15 cellular contexts compared by ENCODE assay signal in genomic region chr6:36959555-36960250, GRCh38. TPM values are rescaled to one million over a fixed set of nuclear protein-coding genes. Genes with fewer than 3 reads are reported as not detected.
"Had no signal": no experiment of that assay in that cellular context is flagged by ENCODE, and none has a peak within 500 bp of the region (broad histone marks: within the 10 kb centered on the region; RNA-seq: fewer than 3 reads in every experiment).

No MANE protein-coding gene starts in this region.

- H3K27ac Mint-ChIP-seq: activated CD8-positive, alpha-beta T cell treated with anti-CD3 and anti-CD28 coated beads, Interleukin-2, amount 10 ng/mL, durations not matched to agents 7 days and 5 days; activated naive CD4-positive, alpha-beta T cell treated with anti-CD3 and anti-CD28 coated beads, Interleukin-2, amount 50 U/mL, for 24 hours; activated T-helper 2 cell treated with anti-CD3 and anti-CD28 coated beads, Interferon-gamma antibody, Interleukin-2, Interleukin-4, amounts not matched to agents 10 μg/mL and 5 μg/mL and 100 μg/mL, durations not matched to agents 14 hours and 24 hours and 36 hours; endodermal cell; nephron progenitor cell; stimulated activated naive CD8-positive, alpha-beta T cell treated with anti-CD3 and anti-CD28 coated beads, Interleukin-15, Interleukin-2, amounts not matched to agents 100 ng/mL and 50 ng/mL, for 24 hours had no signal

- H3K9me3 ChIP-seq: pancreas had no signal

- DNase-seq: activated CD4-positive, alpha-beta T cell treated with anti-CD3 and anti-CD28 coated beads for 48 hours; activated CD8-positive, alpha-beta T cell treated with anti-CD3 and anti-CD28 coated beads, Interleukin-2, amount 10 ng/mL, durations not matched to agents 7 days and 5 days; amygdala; nephron progenitor cell; stimulated activated CD4-positive, alpha-beta T cell treated with anti-CD3 and anti-CD28 coated beads, Interleukin-2, amount 100 ng/mL, for 48 hours; T1000 had no signal

- H3K36me3 Mint-ChIP-seq: activated naive CD4-positive, alpha-beta T cell treated with anti-CD3 and anti-CD28 coated beads, Interleukin-2, amount 50 U/mL, for 24 hours; brain had no signal

- H3K36me3 ChIP-seq: pancreas had no signal

- ATAC-seq: activated CD8-positive, alpha-beta T cell treated with anti-CD3 and anti-CD28 coated beads, Interleukin-2, amount 10 ng/mL, durations not matched to agents 7 days and 5 days; esophagus mucosa had no signal

- H3K27me3 ChIP-seq: pancreas had no signal

- H3K27me3 Mint-ChIP-seq: activated naive CD4-positive, alpha-beta T cell treated with anti-CD3 and anti-CD28 coated beads, Interleukin-2, amount 50 U/mL, for 24 hours; stimulated activated naive CD8-positive, alpha-beta T cell treated with anti-CD3 and anti-CD28 coated beads, Interleukin-15, Interleukin-2, amounts not matched to agents 100 ng/mL and 50 ng/mL, for 24 hours had no signal

- H3K9me3 Mint-ChIP-seq: activated naive CD4-positive, alpha-beta T cell treated with anti-CD3 and anti-CD28 coated beads, Interleukin-2, amount 50 U/mL, for 24 hours; activated T-helper 2 cell treated with anti-CD3 and anti-CD28 coated beads, Interferon-gamma antibody, Interleukin-2, Interleukin-4, amounts not matched to agents 10 μg/mL and 5 μg/mL and 100 μg/mL, durations not matched to agents 14 hours and 24 hours and 36 hours; brain; endodermal cell; nephron progenitor cell; stimulated activated naive CD8-positive, alpha-beta T cell treated with anti-CD3 and anti-CD28 coated beads, Interleukin-15, Interleukin-2, amounts not matched to agents 100 ng/mL and 50 ng/mL, for 24 hours had no signal

- H3K4me3 Mint-ChIP-seq: activated CD8-positive, alpha-beta T cell treated with anti-CD3 and anti-CD28 coated beads, Interleukin-2, amount 10 ng/mL, durations not matched to agents 7 days and 5 days; activated naive CD4-positive, alpha-beta T cell treated with anti-CD3 and anti-CD28 coated beads, Interleukin-2, amount 50 U/mL, for 24 hours; brain; endodermal cell; nephron progenitor cell; stimulated activated naive CD8-positive, alpha-beta T cell treated with anti-CD3 and anti-CD28 coated beads, Interleukin-15, Interleukin-2, amounts not matched to agents 100 ng/mL and 50 ng/mL, for 24 hours had no signal

- H3K4me3 ChIP-seq: pancreas had no signal

RNA-seq across cellular contexts. Expression of gene PI16, which starts 5.2 kb away (rescaled TPM):
- total RNA-seq: activated T-helper 2 cell treated with anti-CD3 and anti-CD28 coated beads, Interferon-gamma antibody, Interleukin-2, Interleukin-4, amounts not matched to agents 10 μg/mL and 5 μg/mL and 100 μg/mL, durations not matched to agents 14 hours and 24 hours and 36 hours; endodermal cell; lung microvascular endothelial cell had no signal

RNA-seq across cellular contexts. Expression of gene FGD2, which starts 45.8 kb away (rescaled TPM):
- total RNA-seq: dermis microvascular lymphatic vessel endothelial cell, endodermal cell, lung microvascular endothelial cell had no signal
